26 cellular contexts compared by ENCODE assay signal in genomic region chr1:100313382-100313781, GRCh38.
"Had no signal": no experiment of that assay in that cellular context is flagged by ENCODE, and none has a peak within 500 bp of the region (broad histone marks: within the 10 kb centered on the region; RNA-seq: fewer than 3 reads in every experiment).

No MANE protein-coding gene starts in this region.

- ATAC-seq: activated CD8-positive, alpha-beta T cell treated with anti-CD3 and anti-CD28 coated beads, Interleukin-2, amount 10 ng/mL, durations not matched to agents 7 days and 5 days; activated naive CD8-positive, alpha-beta T cell treated with anti-CD3 and anti-CD28 coated beads, Interleukin-2, amount 50 U/mL, for 24 hours; body of pancreas; heart left ventricle; lower lobe of right lung; naive thymus-derived CD4-positive, alpha-beta T cell; right lobe of liver; stimulated activated effector memory CD8-positive, alpha-beta T cell treated with anti-CD3 and anti-CD28 coated beads, Interleukin-12 subunit alpha, Interleukin-12 subunit beta, amount 100 ng/mL, for 72 hours; stimulated activated naive CD8-positive, alpha-beta T cell treated with anti-CD3 and anti-CD28 coated beads, Interleukin-15, amount 100 ng/mL, for 72 hours had no signal

- H3K27ac ChIP-seq: body of pancreas, heart left ventricle, lower lobe of right lung, right lobe of liver, skin epidermis, tibial nerve, uterus, WERI-Rb-1 had no signal

- H3K36me3 ChIP-seq: heart left ventricle, lower lobe of right lung, right lobe of liver, tibial nerve, uterus, WERI-Rb-1 had no signal

- H3K27me3 ChIP-seq: body of pancreas, heart left ventricle, right lobe of liver, tibial nerve, uterus had no signal

- DNase-seq: activated CD4-positive, alpha-beta T cell treated with anti-CD3 and anti-CD28 coated beads, Interleukin-2, amount 50 U/mL, for 1 hour; activated CD4-positive, CD25-positive, alpha-beta regulatory T cell treated with anti-CD3 and anti-CD28 coated beads, Interleukin-2, amount 50 U/mL, for 72 hours; activated CD8-positive, alpha-beta T cell treated with anti-CD3 and anti-CD28 coated beads, Interleukin-2, amount 10 ng/mL, durations not matched to agents 7 days and 5 days; activated gamma-delta T cell; activated naive CD4-positive, alpha-beta T cell treated with anti-CD3 and anti-CD28 coated beads, Interleukin-2, amount 50 U/mL, for 16 hours; activated naive CD8-positive, alpha-beta T cell treated with anti-CD3 and anti-CD28 coated beads, Interleukin-2, amount 50 U/mL, for 24 hours; body of pancreas; caudate nucleus; effector CD8-positive, alpha-beta T cell; heart left ventricle; islet precursor cell; lower lobe of right lung; naive thymus-derived CD4-positive, alpha-beta T cell; posterior cingulate gyrus; right lobe of liver; stimulated activated CD4-positive, alpha-beta T cell treated with anti-CD3 and anti-CD28 coated beads, Interleukin-1b, Interleukin-23, amount 100 ng/mL, for 48 hours; stimulated activated naive CD8-positive, alpha-beta T cell treated with anti-CD3 and anti-CD28 coated beads, Interleukin-15, amount 100 ng/mL, for 72 hours; uterus; WERI-Rb-1 had no signal

- H3K4me1 Mint-ChIP-seq: activated naive CD8-positive, alpha-beta T cell treated with anti-CD3 and anti-CD28 coated beads, Interleukin-2, amount 50 U/mL, for 24 hours; naive thymus-derived CD4-positive, alpha-beta T cell; neural crest cell; stimulated activated naive CD8-positive, alpha-beta T cell treated with anti-CD3 and anti-CD28 coated beads, Interleukin-15, amount 100 ng/mL, for 72 hours had no signal

- H3K36me3 Mint-ChIP-seq: stimulated activated effector memory CD8-positive, alpha-beta T cell treated with anti-CD3 and anti-CD28 coated beads, Interleukin-12 subunit alpha, Interleukin-12 subunit beta, amount 100 ng/mL, for 72 hours had no signal

- H3K4me1 ChIP-seq: body of pancreas, lower lobe of right lung, right lobe of liver, tibial nerve, uterus had no signal

- H3K27me3 Mint-ChIP-seq: activated naive CD8-positive, alpha-beta T cell treated with anti-CD3 and anti-CD28 coated beads, Interleukin-2, amount 50 U/mL, for 24 hours; dendritic cell treated with granulocyte-macrophage colony-stimulating factor and Interleukin-4, amounts not matched to agents 40 ng/mL and 50 ng/mL, for 4 days; stimulated activated naive CD8-positive, alpha-beta T cell treated with anti-CD3 and anti-CD28 coated beads, Interleukin-15, amount 100 ng/mL, for 72 hours had no signal

- H3K27ac Mint-ChIP-seq: activated CD8-positive, alpha-beta T cell treated with anti-CD3 and anti-CD28 coated beads, Interleukin-2, amount 10 ng/mL, durations not matched to agents 7 days and 5 days; activated naive CD8-positive, alpha-beta T cell treated with anti-CD3 and anti-CD28 coated beads, Interleukin-2, amount 50 U/mL, for 24 hours; activated T-helper 1 cell treated with anti-CD3 and anti-CD28 coated beads, Interleukin-12 subunit alpha, Interleukin-12 subunit beta, Interleukin-2, Interleukin-4 antibody, amounts not matched to agents 30 ng/mL and 10 ng/mL and 1 ng/mL, durations not matched to agents 14 hours and 24 hours and 36 hours; dendritic cell treated with granulocyte-macrophage colony-stimulating factor and Interleukin-4, amounts not matched to agents 40 ng/mL and 50 ng/mL, for 4 days; naive thymus-derived CD4-positive, alpha-beta T cell; stimulated activated effector memory CD8-positive, alpha-beta T cell treated with anti-CD3 and anti-CD28 coated beads, Interleukin-12 subunit alpha, Interleukin-12 subunit beta, amount 100 ng/mL, for 72 hours; stimulated activated naive CD8-positive, alpha-beta T cell treated with anti-CD3 and anti-CD28 coated beads, Interleukin-15, amount 100 ng/mL, for 72 hours; T-helper 2 cell treated with Interferon-gamma antibody and Interleukin-4, amounts not matched to agents 5 μg/mL and 100 μg/mL, for 36 hours had no signal

- H3K4me3 ChIP-seq: body of pancreas, heart left ventricle, lower lobe of right lung, right lobe of liver, skin epidermis, tibial nerve, uterus had no signal

- H3K4me3 Mint-ChIP-seq: activated CD8-positive, alpha-beta T cell treated with anti-CD3 and anti-CD28 coated beads, Interleukin-2, amount 10 ng/mL, durations not matched to agents 7 days and 5 days; activated naive CD8-positive, alpha-beta T cell treated with anti-CD3 and anti-CD28 coated beads, Interleukin-2, amount 50 U/mL, for 24 hours; activated T-helper 1 cell treated with anti-CD3 and anti-CD28 coated beads, Interleukin-12 subunit alpha, Interleukin-12 subunit beta, Interleukin-2, Interleukin-4 antibody, amounts not matched to agents 30 ng/mL and 10 ng/mL and 1 ng/mL, durations not matched to agents 14 hours and 24 hours and 36 hours; dendritic cell treated with granulocyte-macrophage colony-stimulating factor and Interleukin-4, amounts not matched to agents 40 ng/mL and 50 ng/mL, for 4 days; naive thymus-derived CD4-positive, alpha-beta T cell; neural crest cell; stimulated activated effector memory CD8-positive, alpha-beta T cell treated with anti-CD3 and anti-CD28 coated beads, Interleukin-12 subunit alpha, Interleukin-12 subunit beta, amount 100 ng/mL, for 72 hours; stimulated activated naive CD8-positive, alpha-beta T cell treated with anti-CD3 and anti-CD28 coated beads, Interleukin-15, amount 100 ng/mL, for 72 hours; T-helper 2 cell treated with Interferon-gamma antibody and Interleukin-4, amounts not matched to agents 5 μg/mL and 100 μg/mL, for 36 hours had no signal
